ENCODE assay signal across 8 cellular contexts in genomic region chr1:5509664-5510452, GRCh38.
A peak's percentile ranks its signal among the peaks of the same experiment; 100 is the strongest.
DNase-seq lines count a peak whose midpoint lies in the region; ATAC-seq, FAIRE-seq and TF ChIP-seq lines count a peak whose summit lies in the region.

No MANE protein-coding gene starts in this region.

- DNase-seq in GM12891 (ENCODE audit: insufficient read length, low spot score) (peak; percentile 80), NCI-H1105 (lab: John Stamatoyannopoulos, UW) (peak; percentile 55), left lobe of liver (ENCODE audit: low spot score) (peak; percentile 63)
- DNase-seq in activated CD4-positive, alpha-beta T cell treated with anti-CD3 and anti-CD28 coated beads for 24 hours (ENCODE audit: low read depth in 2 of 2) = peak; percentile 59 to 69
- peak; percentile 44 for DNase-seq in central memory CD4-positive, alpha-beta T cell
- peak; percentile 44 to 76 for DNase-seq in stimulated activated CD4-positive, alpha-beta T cell treated with anti-CD3 and anti-CD28 coated beads, Interleukin-4, amount 100 ng/mL, for 48 hours (ENCODE audit: low read depth in 2 of 2)

- TF ChIP-seq POLR2A in GM12891 (IDR thresholded peaks at IDR 0.05; ENCODE audit: low read depth, low read length) = no peak

- peak; percentile 85 for ATAC-seq in left lobe of liver
- no peak for ATAC-seq in HG03442 (IDR thresholded peaks at IDR 0.05; ENCODE audit: unreplicated experiment)
- ATAC-seq in HG03196 (IDR thresholded peaks at IDR 0.05; ENCODE audit: unreplicated experiment) = no peak

- peak; percentile 38 for FAIRE-seq in GM12891 (lab: Jason Lieb, UNC)

TF ChIP-seq in GM12891, 5 proteins besides CTCF, POLR2A, EP300 and RAD21:
- TF ChIP-seq PAX5 (IDR thresholded peaks at IDR 0.05; ENCODE audit: insufficient read depth, low read length, severe bottlenecking) (no peak), POLR2AphosphoS5 (IDR thresholded peaks at IDR 0.05; ENCODE audit: low read depth, low read length) (no peak), TAF1 (IDR thresholded peaks at IDR 0.05; ENCODE audit: low read depth, low read length) (no peak), SPI1 (IDR thresholded peaks at IDR 0.05; ENCODE audit: low read depth, low read length) (no peak), POU2F2 (IDR thresholded peaks at IDR 0.05; ENCODE audit: low read depth, low read length) (no peak)
TF ChIP-seq in GM12891: peak in this region for 0.
